20 cellular contexts compared by ENCODE assay signal in genomic region chr5:106189121-106189809, GRCh38.
DNase-seq lines count a peak whose midpoint lies in the region; ATAC-seq, FAIRE-seq and TF ChIP-seq lines count a peak whose summit lies in the region.
"Had no signal": no experiment of that assay in that cellular context is flagged by ENCODE, and none has a peak within 500 bp of the region (broad histone marks: within the 10 kb centered on the region; RNA-seq: fewer than 3 reads in every experiment).

No MANE protein-coding gene starts in this region.

- ATAC-seq in activated naive CD4-positive, alpha-beta T cell treated with anti-CD3 and anti-CD28 coated beads, Interleukin-2, amount 50 U/mL, for 72 hours: no peak
- ATAC-seq: naive thymus-derived CD4-positive, alpha-beta T cell; sciatic nerve; stimulated activated effector memory CD8-positive, alpha-beta T cell treated with anti-CD3 and anti-CD28 coated beads, Interleukin-12 subunit alpha, Interleukin-12 subunit beta, amount 100 ng/mL, for 72 hours had no signal

- peaks cover 0 to 7% of the 10 kb centered on the region in 2 donors for H3K9me3 Mint-ChIP-seq in activated naive CD4-positive, alpha-beta T cell treated with anti-CD3 and anti-CD28 coated beads, Interleukin-2, amount 50 U/mL, for 72 hours
- H3K9me3 Mint-ChIP-seq: stimulated activated effector memory CD8-positive, alpha-beta T cell treated with anti-CD3 and anti-CD28 coated beads, Interleukin-12 subunit alpha, Interleukin-12 subunit beta, amount 100 ng/mL, for 72 hours had no signal

- DNase-seq in HEK293T (ENCODE audit: extremely low spot score): no peak
- peak; percentile 56 for DNase-seq in NCI-H146 treated with DMSO at 0.1 percent for 48 hours (lab: John Stamatoyannopoulos, UW; ENCODE audit: unreplicated experiment)
- peak; percentile 27 for DNase-seq in NCI-H446 treated with DMSO at 0.1 percent for 48 hours (lab: John Stamatoyannopoulos, UW)
- DNase-seq in bronchial epithelial cell (ENCODE audit: low read depth): peak; percentile 10
- DNase-seq in activated naive CD4-positive, alpha-beta T cell treated with anti-CD3 and anti-CD28 coated beads, Interleukin-2, amount 50 U/mL, for 72 hours (ENCODE audit: low spot score in 2 of 2): no peak
- no peak for DNase-seq in ecto neural progenitor cell (ENCODE audit: low spot score)
- no peak for DNase-seq in pons (ENCODE audit: low spot score)
- DNase-seq: activated CD4-positive, alpha-beta T cell treated with anti-CD3 and anti-CD28 coated beads for 48 hours; CD4-positive, alpha-beta memory T cell; EL; foreskin fibroblast; kidney glomerular epithelial cell; MV-4-11; naive thymus-derived CD4-positive, alpha-beta T cell; ovary had no signal

- no peak overlapping the region for H3K27ac Mint-ChIP-seq in activated naive CD4-positive, alpha-beta T cell treated with anti-CD3 and anti-CD28 coated beads, Interleukin-2, amount 50 U/mL, for 72 hours
- H3K27ac Mint-ChIP-seq: CD4-positive, alpha-beta memory T cell; naive thymus-derived CD4-positive, alpha-beta T cell; stimulated activated effector memory CD8-positive, alpha-beta T cell treated with anti-CD3 and anti-CD28 coated beads, Interleukin-12 subunit alpha, Interleukin-12 subunit beta, amount 100 ng/mL, for 72 hours had no signal

- H3K4me3 ChIP-seq in bronchial epithelial cell (ENCODE audit: low read depth, low read length): no peak overlapping the region
- H3K4me3 ChIP-seq: breast epithelium, ovary, thoracic aorta had no signal

- no peaks in the 10 kb centered on the region for H3K27me3 ChIP-seq in bronchial epithelial cell (ENCODE audit: control insufficient read depth, insufficient read depth, low read length)
- H3K27me3 ChIP-seq: breast epithelium, ovary had no signal

- no peak for TF ChIP-seq CTCF in bronchial epithelial cell (IDR thresholded peaks at IDR 0.05; ENCODE audit: insufficient read depth, low read length, severe bottlenecking)

- H3K36me3 ChIP-seq in bronchial epithelial cell (ENCODE audit: control insufficient read depth, insufficient read depth, low read length): no peaks in the 10 kb centered on the region
- H3K36me3 ChIP-seq: breast epithelium, ovary, thoracic aorta had no signal

- no peaks in the 10 kb centered on the region for H3K36me3 Mint-ChIP-seq in activated naive CD4-positive, alpha-beta T cell treated with anti-CD3 and anti-CD28 coated beads, Interleukin-2, amount 50 U/mL, for 72 hours
- H3K36me3 Mint-ChIP-seq: CD4-positive, alpha-beta memory T cell; naive thymus-derived CD4-positive, alpha-beta T cell; stimulated activated effector memory CD8-positive, alpha-beta T cell treated with anti-CD3 and anti-CD28 coated beads, Interleukin-12 subunit alpha, Interleukin-12 subunit beta, amount 100 ng/mL, for 72 hours had no signal

- FAIRE-seq in bronchial epithelial cell (lab: Jason Lieb, UNC): no peak
- FAIRE-seq: GM18507 had no signal

- POLR2A ChIA-PET in HEK293T (lab: Yijun Ruan, JAX): no interaction called here

- CTCF ChIA-PET in HEK293T (lab: Yijun Ruan, JAX): no interaction called here

TF ChIP-seq in HEK293T, 16 proteins besides CTCF, POLR2A, EP300 and RAD21:
- TF ChIP-seq FOXA1 (IDR thresholded peaks at IDR 0.05): no peak
- TF ChIP-seq, protein P1, sequence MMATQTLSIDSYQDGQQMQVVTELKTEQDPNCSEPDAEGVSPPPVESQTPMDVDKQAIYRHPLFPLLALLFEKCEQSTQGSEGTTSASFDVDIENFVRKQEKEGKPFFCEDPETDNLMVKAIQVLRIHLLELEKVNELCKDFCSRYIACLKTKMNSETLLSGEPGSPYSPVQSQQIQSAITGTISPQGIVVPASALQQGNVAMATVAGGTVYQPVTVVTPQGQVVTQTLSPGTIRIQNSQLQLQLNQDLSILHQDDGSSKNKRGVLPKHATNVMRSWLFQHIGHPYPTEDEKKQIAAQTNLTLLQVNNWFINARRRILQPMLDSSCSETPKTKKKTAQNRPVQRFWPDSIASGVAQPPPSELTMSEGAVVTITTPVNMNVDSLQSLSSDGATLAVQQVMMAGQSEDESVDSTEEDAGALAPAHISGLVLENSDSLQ (IDR thresholded peaks at IDR 0.05): 0 out of 2 replicates have a peak, but pooled peaks have one; percentile 15
- no peak for TF ChIP-seq FOXM1 (IDR thresholded peaks at IDR 0.05; ENCODE audit: borderline replicate concordance)

Comparison
In these comparisons a context has a peak if more than half of its experiments do, and no peak if none do; other contexts are left out.
1. DNase-seq: peak in NCI-H146 treated with DMSO at 0.1 percent for 48 hours (single experiment), NCI-H446 treated with DMSO at 0.1 percent for 48 hours (single experiment) and bronchial epithelial cell (single experiment); none in HEK293T (single experiment), activated naive CD4-positive, alpha-beta T cell treated with anti-CD3 and anti-CD28 coated beads, Interleukin-2, amount 50 U/mL, for 72 hours (0 of 2), ecto neural progenitor cell (single experiment) and pons (single experiment).